In genomic region chr4:98939446-98939845, GRCh38 we compare ENCODE assay signal across 13 cellular contexts. TPM values are rescaled to one million over a fixed set of nuclear protein-coding genes. Genes with fewer than 3 reads are reported as not detected.
DNase-seq lines count a peak whose midpoint lies in the region; ATAC-seq, FAIRE-seq and TF ChIP-seq lines count a peak whose summit lies in the region.
"Had no signal": no experiment of that assay in that cellular context is flagged by ENCODE, and none has a peak within 500 bp of the region (broad histone marks: within the 10 kb centered on the region; RNA-seq: fewer than 3 reads in every experiment).

No MANE protein-coding gene starts in this region.

- H3K36me3 ChIP-seq in pancreas: no peaks in the 10 kb centered on the region

- no peak overlapping the region for H3K4me3 ChIP-seq in pancreas

- no peaks in the 10 kb centered on the region for H3K9me3 ChIP-seq in pancreas

- 42 to 66% methylated on average over 1 of the region's 1 CpG for WGBS in pancreas, 2 donors

- TF ChIP-seq CTCF in pancreas (IDR thresholded peaks at IDR 0.05): no peak

- no peaks in the 10 kb centered on the region for H3K4me1 ChIP-seq in pancreas

- no peak overlapping the region for H3K27ac ChIP-seq in pancreas
- H3K27ac ChIP-seq: 22Rv1 had no signal

- no peak for FAIRE-seq in pancreas (lab: Jason Lieb, UNC)

- no peak for DNase-seq in activated CD4-positive, CD25-positive, alpha-beta regulatory T cell treated with anti-CD3 and anti-CD28 coated beads, Interleukin-2, amount 50 U/mL, for 72 hours
- no peak for DNase-seq in stimulated activated naive CD8-positive, alpha-beta T cell treated with anti-CD3 and anti-CD28 coated beads, Interleukin-15, Interleukin-2, amounts not matched to agents 100 U/mL and 50 U/mL, for 24 hours
- DNase-seq in NK-92 (lab: John Stamatoyannopoulos, UW; ENCODE audit: unreplicated experiment) (no peak), pancreas (no peak), GDM1 (lab: John Stamatoyannopoulos, UW) (no peak)
- DNase-seq: NCI-H2029 treated with DMSO at 0.1 percent for 48 hours, NCI-H748 treated with DMSO at 0.1 percent for 48 hours, T-helper 1 cell had no signal

- ATAC-seq in activated CD4-positive, CD25-positive, alpha-beta regulatory T cell treated with anti-CD3 and anti-CD28 coated beads, Interleukin-2, amount 50 U/mL, for 24 hours: peak; percentile 49 to 58
- ATAC-seq in GM21619 (IDR thresholded peaks at IDR 0.05; ENCODE audit: unreplicated experiment) (peak; percentile 35), HG03280 (IDR thresholded peaks at IDR 0.05; ENCODE audit: unreplicated experiment) (peak; percentile 42), pancreas (no peak)
- peak; percentile 55 for ATAC-seq in stimulated activated naive CD8-positive, alpha-beta T cell treated with anti-CD3 and anti-CD28 coated beads, Interleukin-15, Interleukin-2, amounts not matched to agents 100 U/mL and 50 U/mL, for 24 hours
- ATAC-seq: natural killer cell treated with Interleukin-12 subunit alpha and Interleukin-12 subunit beta and Interleukin-15 and Interleukin-18, amount 100 ng/mL, for 72 hours had no signal

- no peaks in the 10 kb centered on the region for H3K27me3 ChIP-seq in pancreas

- intact Hi-C loops in pancreas (cut with DNase I): no loop called here

RNA-seq across cellular contexts. Expression of gene EIF4E, which starts 10.5 kb away (rescaled TPM):
- 10 to 100 TPM; 14.8 to 31.8 (median 23.6) TPM for total RNA-seq in pancreas
- polyA plus RNA-seq in pancreas: 10 to 100 TPM in 1 of 2 donors, 1 to 10 TPM in 1; 6.3 to 22.0 TPM

RNA-seq across cellular contexts. Expression of gene METAP1, which starts 56.1 kb away (rescaled TPM):
- 10 to 100 TPM; 13.7 to 20.8 (median 16.5) TPM for total RNA-seq in pancreas
- 10 to 100 TPM; 11.4 to 18.7 TPM for polyA plus RNA-seq in pancreas

Comparison
In these comparisons a context has a peak if more than half of its experiments do, and no peak if none do; other contexts are left out.
1. ATAC-seq: peak in activated CD4-positive, CD25-positive, alpha-beta regulatory T cell treated with anti-CD3 and anti-CD28 coated beads, Interleukin-2, amount 50 U/mL, for 24 hours (2 of 2), GM21619 (single experiment), HG03280 (single experiment) and stimulated activated naive CD8-positive, alpha-beta T cell treated with anti-CD3 and anti-CD28 coated beads, Interleukin-15, Interleukin-2, amounts not matched to agents 100 U/mL and 50 U/mL, for 24 hours (single experiment); none in pancreas (0 of 4).